ENCODE assay signal across 13 cellular contexts in the genomic region with DNA sequence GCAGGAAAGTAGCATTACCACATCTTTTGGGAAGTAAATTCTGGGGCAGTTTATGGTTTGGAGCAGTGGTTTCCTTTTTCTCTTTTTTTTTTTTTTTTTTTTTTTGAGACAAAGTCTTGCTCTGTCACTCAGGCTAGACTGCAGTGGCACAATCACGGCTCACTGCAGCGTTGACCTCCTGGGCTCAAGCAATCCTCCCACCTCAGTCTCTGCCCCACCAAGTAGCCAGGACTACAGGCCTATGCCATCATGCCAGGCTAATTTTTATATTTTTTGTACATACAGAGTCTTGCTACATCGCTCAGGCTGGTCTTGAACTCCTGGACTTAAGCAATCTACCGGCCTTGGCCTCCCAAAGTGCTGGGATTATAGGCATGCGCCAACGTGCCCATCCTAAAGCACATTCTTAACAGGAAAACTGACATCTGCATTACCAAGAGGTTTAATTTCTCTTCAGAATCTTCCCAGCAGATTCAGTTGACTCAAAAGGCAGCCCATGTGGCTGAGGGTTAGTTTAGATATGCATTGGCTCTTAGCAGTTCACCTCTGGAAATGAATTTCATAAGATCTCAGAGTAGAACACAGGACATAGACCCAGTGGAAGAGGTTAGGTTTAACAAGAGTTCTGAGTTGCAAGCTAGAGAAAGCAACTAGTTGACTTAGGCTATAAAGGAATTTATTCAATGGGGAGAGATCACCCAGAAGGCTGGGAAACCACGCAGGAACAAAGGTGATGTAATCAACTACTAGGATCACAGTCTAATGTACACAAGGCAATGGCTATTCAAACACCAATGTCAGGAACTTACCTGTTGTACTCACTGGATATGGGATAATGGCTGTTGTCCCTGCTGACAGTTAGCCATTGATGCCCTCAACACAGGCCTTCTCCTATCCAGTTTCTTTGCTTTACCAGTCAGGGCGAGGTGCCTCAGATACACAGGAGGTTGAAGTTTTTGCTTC. TPM values are rescaled to one million over a fixed set of nuclear protein-coding genes. Genes with fewer than 3 reads are reported as not detected.
DNase-seq lines count a peak whose midpoint lies in the region; ATAC-seq and TF ChIP-seq lines count a peak whose summit lies in the region.
"Had no signal": no experiment of that assay in that cellular context is flagged by ENCODE, and none has a peak within 500 bp of the region (broad histone marks: within the 10 kb centered on the region; RNA-seq: fewer than 3 reads in every experiment).

No MANE protein-coding gene starts in this region.

- H3K36me3 Mint-ChIP-seq in activated CD4-positive, alpha-beta T cell treated with anti-CD3 and anti-CD28 coated beads for 36 hours (ENCODE audit: low read depth), result peaks cover 39% of the 10 kb centered on the region
- H3K36me3 Mint-ChIP-seq in activated T-helper 1 cell treated with anti-CD3 and anti-CD28 coated beads, Interleukin-12 subunit alpha, Interleukin-12 subunit beta, Interleukin-2, Interleukin-4 antibody, amounts not matched to agents 30 ng/mL and 10 ng/mL and 1 ng/mL, durations not matched to agents 14 hours and 24 hours and 36 hours (ENCODE audit: low read depth), result peaks cover 46% of the 10 kb centered on the region
- H3K36me3 Mint-ChIP-seq in natural killer cell treated with Interleukin-12 subunit alpha and Interleukin-12 subunit beta and Interleukin-15 and Interleukin-18, amount 100 ng/mL, for 72 hours, result peaks cover 42% of the 10 kb centered on the region

- H3K27ac ChIP-seq in KMS-11, result peak overlapping the region; percentile 81; the same call in 1 of the 2 replicates
- H3K27ac ChIP-seq: prostate gland, upper lobe of left lung had no signal

- H3K27ac Mint-ChIP-seq in activated CD4-positive, alpha-beta T cell treated with anti-CD3 and anti-CD28 coated beads for 36 hours, result peak overlapping the region; percentile 53
- peak overlapping the region; percentile 79 for H3K27ac Mint-ChIP-seq in activated T-helper 1 cell treated with anti-CD3 and anti-CD28 coated beads, Interleukin-12 subunit alpha, Interleukin-12 subunit beta, Interleukin-2, Interleukin-4 antibody, amounts not matched to agents 30 ng/mL and 10 ng/mL and 1 ng/mL, durations not matched to agents 14 hours and 24 hours and 36 hours
- H3K27ac Mint-ChIP-seq in natural killer cell treated with Interleukin-12 subunit alpha and Interleukin-12 subunit beta and Interleukin-15 and Interleukin-18, amount 100 ng/mL, for 72 hours, result peak overlapping the region; percentile 88 to 98
- H3K27ac Mint-ChIP-seq: GM23338 had no signal

- H3K4me3 Mint-ChIP-seq in activated CD4-positive, alpha-beta T cell treated with anti-CD3 and anti-CD28 coated beads for 36 hours, result peak overlapping the region; percentile 3
- peak overlapping the region; percentile 40 for H3K4me3 Mint-ChIP-seq in activated T-helper 1 cell treated with anti-CD3 and anti-CD28 coated beads, Interleukin-12 subunit alpha, Interleukin-12 subunit beta, Interleukin-2, Interleukin-4 antibody, amounts not matched to agents 30 ng/mL and 10 ng/mL and 1 ng/mL, durations not matched to agents 14 hours and 24 hours and 36 hours
- peak overlapping the region; percentile 87 for H3K4me3 Mint-ChIP-seq in natural killer cell treated with Interleukin-12 subunit alpha and Interleukin-12 subunit beta and Interleukin-15 and Interleukin-18, amount 100 ng/mL, for 72 hours
- H3K4me3 Mint-ChIP-seq: GM23338 had no signal

- CTCF ChIA-PET in activated CD4-positive, alpha-beta T cell treated with anti-CD3 and anti-CD28 coated beads for 36 hours (lab: Charles Lee), result no interaction called here

- H3K27me3 Mint-ChIP-seq in activated CD4-positive, alpha-beta T cell treated with anti-CD3 and anti-CD28 coated beads for 36 hours, result no peaks in the 10 kb centered on the region
- no peaks in the 10 kb centered on the region for H3K27me3 Mint-ChIP-seq in activated T-helper 1 cell treated with anti-CD3 and anti-CD28 coated beads, Interleukin-12 subunit alpha, Interleukin-12 subunit beta, Interleukin-2, Interleukin-4 antibody, amounts not matched to agents 30 ng/mL and 10 ng/mL and 1 ng/mL, durations not matched to agents 14 hours and 24 hours and 36 hours (ENCODE audit: insufficient read depth)
- H3K27me3 Mint-ChIP-seq in natural killer cell treated with Interleukin-12 subunit alpha and Interleukin-12 subunit beta and Interleukin-15 and Interleukin-18, amount 100 ng/mL, for 72 hours, result no peaks in the 10 kb centered on the region

- intact Hi-C loops in activated CD4-positive, alpha-beta T cell treated with anti-CD3 and anti-CD28 coated beads for 36 hours (cut with DNase I, micrococcal nuclease), result loop anchor here (10.0 kb wide), 2 partner anchors 82 to 272 kb away; partner anchors contain the start of gene CXADR (in 1 of the 2)
- intact Hi-C loops in activated T-helper 1 cell treated with anti-CD3 and anti-CD28 coated beads, Interleukin-12 subunit alpha, Interleukin-12 subunit beta, Interleukin-2, Interleukin-4 antibody, amounts not matched to agents 30 ng/mL and 10 ng/mL and 1 ng/mL, durations not matched to agents 14 hours and 24 hours and 36 hours (cut with micrococcal nuclease), result no loop called here

- H3K4me1 ChIP-seq in KMS-11 (ENCODE audit: low read depth, poor library complexity, severe bottlenecking), result peaks cover 99% of the 10 kb centered on the region
- H3K4me1 ChIP-seq: prostate gland had no signal

- no peaks in the 10 kb centered on the region for H3K36me3 ChIP-seq in KMS-11 (ENCODE audit: insufficient read depth)
- no peaks in the 10 kb centered on the region; the same call in none of the 2 replicates for H3K36me3 ChIP-seq in H7 (replicated peaks; ENCODE audit: control insufficient read depth, insufficient read depth, low read length)
- H3K36me3 ChIP-seq: prostate gland had no signal

- H3K4me1 Mint-ChIP-seq in activated CD4-positive, alpha-beta T cell treated with anti-CD3 and anti-CD28 coated beads for 36 hours, result peaks cover 92% of the 10 kb centered on the region
- peaks cover 100% of the 10 kb centered on the region for H3K4me1 Mint-ChIP-seq in activated T-helper 1 cell treated with anti-CD3 and anti-CD28 coated beads, Interleukin-12 subunit alpha, Interleukin-12 subunit beta, Interleukin-2, Interleukin-4 antibody, amounts not matched to agents 30 ng/mL and 10 ng/mL and 1 ng/mL, durations not matched to agents 14 hours and 24 hours and 36 hours (ENCODE audit: low read depth)
- H3K4me1 Mint-ChIP-seq in natural killer cell treated with Interleukin-12 subunit alpha and Interleukin-12 subunit beta and Interleukin-15 and Interleukin-18, amount 100 ng/mL, for 72 hours (ENCODE audit: low read depth in 2 of 2), result peaks cover 68 to 89% of the 10 kb centered on the region in 2 donors

- in situ Hi-C loops in GM13977 (cut with MboI; ENCODE audit: low pct_unique_long_range_greater_than_20kb, low sequenced_read_pairs, unreplicated experiment), result loop anchor here (25.0 kb wide), 1 partner anchor 99 kb away; no protein-coding TSS in a partner anchor

- H3K4me2 ChIP-seq in KMS-11, result peak overlapping the region; percentile 5; the same call in 1 of the 2 replicates
- H3K4me2 ChIP-seq: GM23338 had no signal

- no peaks in the 10 kb centered on the region for H4K20me1 ChIP-seq in KMS-11 (ENCODE audit: insufficient read depth)

- H3K27me3 ChIP-seq in KMS-11 (ENCODE audit: insufficient read depth, low read depth), result no peaks in the 10 kb centered on the region
- no peaks in the 10 kb centered on the region for H3K27me3 ChIP-seq in H7 (ENCODE audit: control insufficient read depth, insufficient read depth, low read length)
- H3K27me3 ChIP-seq: upper lobe of left lung had no signal

- no peak overlapping the region for H3K9ac ChIP-seq in KMS-11

- POLR2A ChIA-PET in activated CD4-positive, alpha-beta T cell treated with anti-CD3 and anti-CD28 coated beads for 36 hours (lab: Charles Lee), result no interaction called here

- peak; percentile 24 for ATAC-seq in activated CD4-positive, alpha-beta T cell treated with anti-CD3 and anti-CD28 coated beads for 36 hours
- peak in 1 of 2 donors; percentile 76 for ATAC-seq in natural killer cell treated with Interleukin-12 subunit alpha and Interleukin-12 subunit beta and Interleukin-15 and Interleukin-18, amount 100 ng/mL, for 72 hours
- no peak for ATAC-seq in omental fat pad (ENCODE audit: low FRiP score)
- ATAC-seq: GM23338 had no signal

- DNase-seq in activated CD4-positive, alpha-beta T cell treated with anti-CD3 and anti-CD28 coated beads for 36 hours, result no peak
- no peak for DNase-seq in activated CD4-positive, alpha-beta T cell treated with anti-CD3 and anti-CD28 coated beads, Interleukin-2, amount 50 U/mL, for 48 hours
- no peak for DNase-seq in activated T-helper 1 cell treated with anti-CD3 and anti-CD28 coated beads, Interleukin-12 subunit alpha, Interleukin-12 subunit beta, Interleukin-2, Interleukin-4 antibody, amounts not matched to agents 30 ng/mL and 10 ng/mL and 1 ng/mL, durations not matched to agents 14 hours and 24 hours and 36 hours (ENCODE audit: low spot score)
- no peak for DNase-seq in natural killer cell treated with Interleukin-12 subunit alpha and Interleukin-12 subunit beta and Interleukin-15 and Interleukin-18, amount 100 ng/mL, for 72 hours (ENCODE audit: low spot score)
- DNase-seq in omental fat pad (ENCODE audit: low spot score) (no peak), H7 (no peak), GM13977 (ENCODE audit: low spot score) (no peak)
- DNase-seq: ACHN, NCI-H2171 treated with DMSO at 0.1 percent for 48 hours, upper lobe of left lung had no signal

- H3K4me3 ChIP-seq in KMS-11 (IDR thresholded peaks at IDR 0.05; ENCODE audit: insufficient read depth, low read depth, low read length) (no peak overlapping the region), H7 (ENCODE audit: insufficient read depth, low read depth, low read length) (no peak overlapping the region)
- H3K4me3 ChIP-seq: GM23338, prostate gland, upper lobe of left lung had no signal

- H3K79me2 ChIP-seq in KMS-11 (ENCODE audit: insufficient read depth, low read depth), result no peaks in the 10 kb centered on the region

- H2AFZ ChIP-seq in KMS-11 (ENCODE audit: low read depth), result no peak overlapping the region
- H2AFZ ChIP-seq: GM23338 had no signal

- TF ChIP-seq CTCF in KMS-11 (conservative IDR thresholded peaks at IDR 0.05; ENCODE audit: low read depth, low read length), result no peak
- TF ChIP-seq CTCF in omental fat pad (IDR thresholded peaks at IDR 0.05), result no peak
- TF ChIP-seq CTCF in GM13977 (IDR thresholded peaks at IDR 0.05; ENCODE audit: extremely low read depth, insufficient read depth, missing control alignments), result no peak

- H3K9me3 Mint-ChIP-seq in activated CD4-positive, alpha-beta T cell treated with anti-CD3 and anti-CD28 coated beads for 36 hours (ENCODE audit: low read depth), result peaks cover 3% of the 10 kb centered on the region
- no peaks in the 10 kb centered on the region for H3K9me3 Mint-ChIP-seq in activated T-helper 1 cell treated with anti-CD3 and anti-CD28 coated beads, Interleukin-12 subunit alpha, Interleukin-12 subunit beta, Interleukin-2, Interleukin-4 antibody, amounts not matched to agents 30 ng/mL and 10 ng/mL and 1 ng/mL, durations not matched to agents 14 hours and 24 hours and 36 hours
- H3K9me3 Mint-ChIP-seq in natural killer cell treated with Interleukin-12 subunit alpha and Interleukin-12 subunit beta and Interleukin-15 and Interleukin-18, amount 100 ng/mL, for 72 hours, result peaks cover 6% of the 10 kb centered on the region

RNA-seq across cellular contexts. Expression of gene C21orf91, which starts 32.7 kb away (rescaled TPM):
- 10 to 100 TPM; 20.8 to 22.9 TPM for total RNA-seq in activated CD4-positive, alpha-beta T cell treated with anti-CD3 and anti-CD28 coated beads for 36 hours
- 45.4 and 49.2 TPM in 2 replicates for total RNA-seq in activated T-helper 1 cell treated with anti-CD3 and anti-CD28 coated beads, Interleukin-12 subunit alpha, Interleukin-12 subunit beta, Interleukin-2, Interleukin-4 antibody, amounts not matched to agents 30 ng/mL and 10 ng/mL and 1 ng/mL, durations not matched to agents 14 hours and 24 hours and 36 hours
- total RNA-seq in natural killer cell treated with Interleukin-12 subunit alpha and Interleukin-12 subunit beta and Interleukin-15 and Interleukin-18, amount 100 ng/mL, for 72 hours, result 100 to 1,000 TPM in 1 of 2 donors, 10 to 100 TPM in 1; 61.0 to 101 TPM
- total RNA-seq in omental fat pad, result 10 to 100 TPM in 2 of 4 donors, 1 to 10 TPM in 2; 6.6 to 30.9 (median 9.2) TPM
- 16.5 and 17.2 TPM in 2 replicates for total RNA-seq in H7 (2014; rRNA removed; shearing (Covaris generic))

Comparison
In these comparisons a context has a peak if more than half of its experiments do, and no peak if none do; other contexts are left out.
1. H3K4me3 Mint-ChIP-seq: peak in every context shown above with its lines; median percentile 87 in natural killer cell treated with Interleukin-12 subunit alpha and Interleukin-12 subunit beta and Interleukin-15 and Interleukin-18, amount 100 ng/mL, for 72 hours; 40 in activated T-helper 1 cell treated with anti-CD3 and anti-CD28 coated beads, Interleukin-12 subunit alpha, Interleukin-12 subunit beta, Interleukin-2, Interleukin-4 antibody, amounts not matched to agents 30 ng/mL and 10 ng/mL and 1 ng/mL, durations not matched to agents 14 hours and 24 hours and 36 hours; 3 in activated CD4-positive, alpha-beta T cell treated with anti-CD3 and anti-CD28 coated beads for 36 hours.